Comparison of ENCODE assay signal across 22 cellular contexts in genomic region chr5:67286006-67286405, GRCh38.
A peak's percentile ranks its signal among the peaks of the same experiment; 100 is the strongest.
DNase-seq lines count a peak whose midpoint lies in the region; ATAC-seq and TF ChIP-seq lines count a peak whose summit lies in the region.
"Had no signal": no experiment of that assay in that cellular context is flagged by ENCODE, and none has a peak within 500 bp of the region (broad histone marks: within the 10 kb centered on the region; RNA-seq: fewer than 3 reads in every experiment).

No MANE protein-coding gene starts in this region.

- H3K4me3 Mint-ChIP-seq in nephron progenitor cell = no peak overlapping the region
- H3K4me3 Mint-ChIP-seq in stimulated activated naive CD8-positive, alpha-beta T cell treated with anti-CD3 and anti-CD28 coated beads, Interleukin-15, amount 100 ng/mL, for 72 hours = no peak overlapping the region
- H3K4me3 Mint-ChIP-seq: B cell; CD4-positive, CD25-positive, alpha-beta regulatory T cell had no signal

- ATAC-seq in GM18517 (IDR thresholded peaks at IDR 0.05; ENCODE audit: unreplicated experiment) (no peak), HG03139 (IDR thresholded peaks at IDR 0.05; ENCODE audit: unreplicated experiment) (no peak)
- ATAC-seq in stimulated activated naive CD8-positive, alpha-beta T cell treated with anti-CD3 and anti-CD28 coated beads, Interleukin-15, amount 100 ng/mL, for 72 hours = no peak
- ATAC-seq: PC-3 had no signal

- peaks cover 15% of the 10 kb centered on the region for H3K4me1 Mint-ChIP-seq in nephron progenitor cell
- H3K4me1 Mint-ChIP-seq in stimulated activated naive CD8-positive, alpha-beta T cell treated with anti-CD3 and anti-CD28 coated beads, Interleukin-15, amount 100 ng/mL, for 72 hours = no peaks in the 10 kb centered on the region
- H3K4me1 Mint-ChIP-seq: CD4-positive, CD25-positive, alpha-beta regulatory T cell had no signal

- peak overlapping the region; percentile 12 to 99 (median 95) for H3K27ac ChIP-seq in dorsolateral prefrontal cortex
- H3K27ac ChIP-seq: GM23248 had no signal

- no peak overlapping the region for H3K4me3 ChIP-seq in dorsolateral prefrontal cortex
- H3K4me3 ChIP-seq: GM23248, HAP-1 had no signal

- peaks cover 4% of the 10 kb centered on the region for H3K27me3 Mint-ChIP-seq in nephron progenitor cell (ENCODE audit: low read depth, poor library complexity)
- H3K27me3 Mint-ChIP-seq in stimulated activated naive CD8-positive, alpha-beta T cell treated with anti-CD3 and anti-CD28 coated beads, Interleukin-15, amount 100 ng/mL, for 72 hours = no peaks in the 10 kb centered on the region

- peak overlapping the region; percentile 31 for H3K27ac Mint-ChIP-seq in nephron progenitor cell
- no peak overlapping the region for H3K27ac Mint-ChIP-seq in stimulated activated naive CD8-positive, alpha-beta T cell treated with anti-CD3 and anti-CD28 coated beads, Interleukin-15, amount 100 ng/mL, for 72 hours
- H3K27ac Mint-ChIP-seq: B cell; CD4-positive, CD25-positive, alpha-beta regulatory T cell had no signal

- peaks cover 5% of the 10 kb centered on the region for H3K36me3 Mint-ChIP-seq in nephron progenitor cell (ENCODE audit: low read depth)
- H3K36me3 Mint-ChIP-seq: CD4-positive, CD25-positive, alpha-beta regulatory T cell had no signal

- H3K27me3 ChIP-seq in dorsolateral prefrontal cortex = no peaks in the 10 kb centered on the region

- DNase-seq in NOMO-1 treated with DMSO at 0.1 percent for 48 hours (lab: John Stamatoyannopoulos, UW; ENCODE audit: unreplicated experiment) = peak; percentile 24
- no peak for DNase-seq in NOMO-1 (lab: John Stamatoyannopoulos, UW; ENCODE audit: unreplicated experiment in 2 of 2)
- DNase-seq in dorsolateral prefrontal cortex = no peak
- DNase-seq in nephron progenitor cell = no peak
- DNase-seq in HT-29 (ENCODE audit: low spot score) = no peak
- DNase-seq in stimulated activated naive CD8-positive, alpha-beta T cell treated with anti-CD3 and anti-CD28 coated beads, Interleukin-15, amount 100 ng/mL, for 72 hours = no peak
- DNase-seq: 8988T; CD4-positive, CD25-positive, alpha-beta regulatory T cell; COR-L47; DMS 273 treated with DMSO at 0.1 percent for 48 hours; GM23248; MV-4-11; NCI-H1694 treated with DMSO at 0.1 percent for 48 hours; NCI-H748 treated with DMSO at 0.1 percent for 48 hours; NK-92 treated with Interleukin-12 subunit alpha and Interleukin-12 subunit beta, amount 100 ng/mL, for 24 hours; PC-3; RPMI8226; SHP77 treated with DMSO at 0.1 percent for 48 hours had no signal

- TF ChIP-seq CTCF in dorsolateral prefrontal cortex (IDR thresholded peaks at IDR 0.05 in 54 of 56, conservative IDR thresholded peaks at IDR 0.05 in 2 of 56; ENCODE audit: low read depth in 1 of 56, partially characterized antibody in 56 of 56) (no peak), nephron progenitor cell (IDR thresholded peaks at IDR 0.05) (no peak)

- intact Hi-C loops in dorsolateral prefrontal cortex (cut with DNase I) = no loop called here

- H3K9me3 Mint-ChIP-seq in nephron progenitor cell = peaks cover 23% of the 10 kb centered on the region
- peaks cover 0 to 5% of the 10 kb centered on the region in 2 donors for H3K9me3 Mint-ChIP-seq in stimulated activated naive CD8-positive, alpha-beta T cell treated with anti-CD3 and anti-CD28 coated beads, Interleukin-15, amount 100 ng/mL, for 72 hours
- H3K9me3 Mint-ChIP-seq: CD4-positive, CD25-positive, alpha-beta regulatory T cell had no signal
